28 cellular contexts compared by ENCODE assay signal in the genomic region with DNA sequence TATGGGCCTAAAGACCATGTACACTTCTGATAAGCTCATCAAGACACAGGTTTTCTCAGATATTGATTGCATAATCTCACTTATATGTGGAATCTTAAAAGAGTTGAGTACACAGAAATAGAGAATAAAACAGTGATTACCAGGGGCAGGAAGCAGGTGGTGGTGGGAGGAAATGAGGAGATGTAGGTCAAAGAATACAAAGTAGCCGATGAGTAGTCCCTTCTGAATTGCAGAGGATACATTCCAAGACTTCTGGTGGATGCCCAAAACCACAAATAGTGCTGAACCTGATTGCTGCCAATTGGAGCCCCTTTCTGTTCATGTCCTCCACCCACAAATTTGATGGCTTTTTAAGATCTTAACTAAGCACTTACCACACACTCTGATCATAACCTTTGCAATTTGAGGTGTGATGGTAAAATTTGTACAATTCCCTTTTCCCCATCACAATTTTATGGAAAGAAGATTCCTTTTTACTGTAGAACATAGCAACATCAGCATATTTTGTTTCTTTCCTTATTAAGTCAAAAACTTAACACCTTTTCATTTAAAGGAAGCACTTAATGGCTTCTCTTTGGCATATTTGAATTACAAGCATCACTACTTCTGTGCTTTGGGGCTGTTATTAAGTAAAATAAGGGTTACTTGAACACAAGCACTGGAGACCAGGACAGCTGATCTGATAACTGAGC. TPM values are rescaled to one million over a fixed set of nuclear protein-coding genes. Genes with fewer than 3 reads are reported as not detected.
"Had no signal": no experiment of that assay in that cellular context is flagged by ENCODE, and none has a peak within 500 bp of the region (broad histone marks: within the 10 kb centered on the region; RNA-seq: fewer than 3 reads in every experiment).

No MANE protein-coding gene starts in this region.

- H3K27ac ChIP-seq: adrenal gland, ascending aorta, esophagus muscularis mucosa, hepatocyte, left ventricle myocardium inferior, prostate gland, right atrium auricular region, thyroid gland, VCaP had no signal

- H3K79me2 ChIP-seq: hepatocyte had no signal

- H3K9me3 ChIP-seq: adrenal gland, ascending aorta, esophagus muscularis mucosa, prostate gland, right atrium auricular region, thyroid gland had no signal

- DNase-seq: activated CD4-positive, alpha-beta T cell treated with anti-CD3 and anti-CD28 coated beads for 1 hour; activated gamma-delta T cell treated with Interleukin-2 at 50 U/mL for 16 hours; activated T-cell treated with anti-CD3 and anti-CD28 coated beads, Interleukin-2, amount 50 U/mL, for 1 hour; adrenal gland; central memory CD4-positive, alpha-beta T cell; glutamatergic neuron; left ventricle myocardium inferior; mammary epithelial cell; midbrain; stimulated activated CD4-positive, alpha-beta T cell treated with anti-CD3 and anti-CD28 coated beads, Interleukin-12 subunit alpha, Interleukin-12 subunit beta, amount 100 ng/mL, for 4 hours; stimulated activated CD4-positive, alpha-beta T cell treated with anti-CD3 and anti-CD28 coated beads, Interleukin-4, amount 100 ng/mL, for 4 hours; stimulated activated naive CD8-positive, alpha-beta T cell treated with anti-CD3 and anti-CD28 coated beads, Interleukin-15, Interleukin-2, amounts not matched to agents 100 U/mL and 50 U/mL, for 24 hours; thyroid gland had no signal

- H3K4me1 ChIP-seq: adrenal gland, ascending aorta, esophagus muscularis mucosa, left ventricle myocardium inferior, prostate gland, right atrium auricular region, thyroid gland had no signal

- ATAC-seq: natural killer cell treated with Interleukin-12 subunit alpha and Interleukin-12 subunit beta and Interleukin-15 and Interleukin-18, amount 100 ng/mL, for 72 hours; stimulated activated naive CD8-positive, alpha-beta T cell treated with anti-CD3 and anti-CD28 coated beads, Interleukin-15, Interleukin-2, amounts not matched to agents 100 U/mL and 50 U/mL, for 24 hours had no signal

- H3K4me3 ChIP-seq: adrenal gland, ascending aorta, esophagus muscularis mucosa, hepatocyte, left ventricle myocardium inferior, prostate gland, right atrium auricular region, thyroid gland had no signal

- FAIRE-seq: colon, frontal cortex had no signal

- H3K36me3 ChIP-seq: adrenal gland, ascending aorta, esophagus muscularis mucosa, left ventricle myocardium inferior, prostate gland, right atrium auricular region, thyroid gland had no signal

- H3K36me3 Mint-ChIP-seq: activated naive CD4-positive, alpha-beta T cell treated with anti-CD3 and anti-CD28 coated beads, Interleukin-2, amount 50 U/mL, for 24 hours had no signal

- H3K27ac Mint-ChIP-seq: activated naive CD4-positive, alpha-beta T cell treated with anti-CD3 and anti-CD28 coated beads, Interleukin-2, amount 50 U/mL, for 24 hours; natural killer cell treated with Interleukin-12 subunit alpha and Interleukin-12 subunit beta and Interleukin-15 and Interleukin-18, amount 100 ng/mL, for 72 hours; T-helper 2 cell treated with Interferon-gamma antibody and Interleukin-4, amounts not matched to agents 5 μg/mL and 100 μg/mL, for 36 hours had no signal

- H3K4me3 Mint-ChIP-seq: activated naive CD4-positive, alpha-beta T cell treated with anti-CD3 and anti-CD28 coated beads, Interleukin-2, amount 50 U/mL, for 24 hours; natural killer cell treated with Interleukin-12 subunit alpha and Interleukin-12 subunit beta and Interleukin-15 and Interleukin-18, amount 100 ng/mL, for 72 hours had no signal

- H2AFZ ChIP-seq: hepatocyte had no signal

- H3K4me2 ChIP-seq: hepatocyte had no signal

- H3K9me3 Mint-ChIP-seq: natural killer cell treated with Interleukin-12 subunit alpha and Interleukin-12 subunit beta and Interleukin-15 and Interleukin-18, amount 100 ng/mL, for 72 hours had no signal

- H3K27me3 ChIP-seq: adrenal gland, ascending aorta, esophagus muscularis mucosa, hepatocyte, right atrium auricular region, thyroid gland had no signal

RNA-seq across cellular contexts. Expression of a gene that starts 3.4 kb away (rescaled TPM):
- total RNA-seq: adrenal gland; ascending aorta; dermis microvascular lymphatic vessel endothelial cell; esophagus muscularis mucosa; frontal cortex; hepatocyte; left ventricle myocardium inferior; mammary epithelial cell; natural killer cell treated with Interleukin-12 subunit alpha and Interleukin-12 subunit beta and Interleukin-15 and Interleukin-18, amount 100 ng/mL, for 72 hours; osteocyte; prostate gland; right atrium auricular region; skeletal muscle tissue; ureter had no signal

RNA-seq across cellular contexts. Expression of a gene that starts 18.9 kb away (rescaled TPM):
- total RNA-seq: ascending aorta; dermis microvascular lymphatic vessel endothelial cell; frontal cortex; hepatocyte; left ventricle myocardium inferior; mammary epithelial cell; natural killer cell treated with Interleukin-12 subunit alpha and Interleukin-12 subunit beta and Interleukin-15 and Interleukin-18, amount 100 ng/mL, for 72 hours; osteocyte had no signal

RNA-seq across cellular contexts. Expression of a gene that starts 45.0 kb away (rescaled TPM):
- total RNA-seq: adrenal gland; ascending aorta; dermis microvascular lymphatic vessel endothelial cell; hepatocyte; mammary epithelial cell; natural killer cell treated with Interleukin-12 subunit alpha and Interleukin-12 subunit beta and Interleukin-15 and Interleukin-18, amount 100 ng/mL, for 72 hours; osteocyte; thyroid gland; ureter had no signal
